19 cellular contexts compared by ENCODE assay signal in genomic region chr10:128116851-128117615, GRCh38. TPM values are rescaled to one million over a fixed set of nuclear protein-coding genes. Genes with fewer than 3 reads are reported as not detected.
DNase-seq lines count a peak whose midpoint lies in the region; ATAC-seq, FAIRE-seq and TF ChIP-seq lines count a peak whose summit lies in the region.
"Had no signal": no experiment of that assay in that cellular context is flagged by ENCODE, and none has a peak within 500 bp of the region (broad histone marks: within the 10 kb centered on the region; RNA-seq: fewer than 3 reads in every experiment).

No MANE protein-coding gene starts in this region.

- no peaks in the 10 kb centered on the region for H3K4me1 Mint-ChIP-seq in neural crest cell
- no peaks in the 10 kb centered on the region for H3K4me1 Mint-ChIP-seq in stimulated activated memory B cell treated with anti-CD40 and anti-IgM and Interleukin-4, amounts not matched to agents 10 μg/mL and 1 μg/mL and 100 μg/mL, for 72 hours
- H3K4me1 Mint-ChIP-seq: naive B cell had no signal

- intact Hi-C loops in HCT116 (cut with micrococcal nuclease), result no loop called here
- intact Hi-C loops in K562 (cut with micrococcal nuclease), result no loop called here

- CTCF ChIA-PET in HCT116 (lab: Charles Lee), result interaction anchor here (1.4 kb wide), 1 partner anchor 20 kb away, joined by 5 read pairs; no protein-coding TSS in a partner anchor
- CTCF ChIA-PET in K562 (lab: Yijun Ruan, JAX; ENCODE audit: low intra/inter-chr PET ratio), result no interaction called here

- H4K20me1 ChIP-seq in HCT116 (ENCODE audit: insufficient read depth) (peaks cover 25% of the 10 kb centered on the region; the same call in 1 of the 2 replicates), K562 (replicated peaks; ENCODE audit: control insufficient read depth, insufficient read depth, low read length) (no peaks in the 10 kb centered on the region; the same call in 1 of the 2 replicates)

- 96% methylated on average over 13 of the region's 13 CpGs for WGBS in K562 (ENCODE audit: insufficient coverage, low coverage, missing lambda C conversion rate)

- H3K27me3 ChIP-seq in HCT116 (ENCODE audit: insufficient read depth, low read length) (no peaks in the 10 kb centered on the region), K562 (ENCODE audit: control insufficient read depth in 2 of 2, insufficient read depth in 2 of 2, low read length in 2 of 2) (no peaks in the 10 kb centered on the region)

- no peaks in the 10 kb centered on the region for H3K9me1 ChIP-seq in K562 (ENCODE audit: control insufficient read depth, insufficient read depth, low read length)

- BruUV-seq in HCT116 (replicated peaks; lab: Mats Ljungman, UMichigan) (no TSS peak), K562 (replicated peaks; lab: Mats Ljungman, UMichigan) (no TSS peak)

- no peaks in the 10 kb centered on the region for H3K27me3 Mint-ChIP-seq in neural crest cell (ENCODE audit: low read depth)
- H3K27me3 Mint-ChIP-seq in stimulated activated memory B cell treated with anti-CD40 and anti-IgM and Interleukin-4, amounts not matched to agents 10 μg/mL and 1 μg/mL and 100 μg/mL, for 72 hours, result no peaks in the 10 kb centered on the region
- H3K27me3 Mint-ChIP-seq: brain; CD4-positive, alpha-beta memory T cell had no signal

- H3K27ac Mint-ChIP-seq in neural crest cell (ENCODE audit: unreplicated experiment), result no peak overlapping the region
- no peak overlapping the region for H3K27ac Mint-ChIP-seq in stimulated activated memory B cell treated with anti-CD40 and anti-IgM and Interleukin-4, amounts not matched to agents 10 μg/mL and 1 μg/mL and 100 μg/mL, for 72 hours
- H3K27ac Mint-ChIP-seq: brain had no signal

- TF ChIP-seq POLR2A in HCT116 (IDR thresholded peaks at IDR 0.05; ENCODE audit: borderline replicate concordance, extremely low read depth, insufficient read depth, insufficient read length) (no peak), K562 (conservative IDR thresholded peaks at IDR 0.05) (no peak)

- H3K9me2 ChIP-seq in HCT116 (ENCODE audit: insufficient read depth), result no peaks in the 10 kb centered on the region

- peaks cover 98% of the 10 kb centered on the region for H3K79me2 ChIP-seq in HCT116 (ENCODE audit: insufficient read depth, low read length)
- H3K79me2 ChIP-seq in K562 (ENCODE audit: control insufficient read depth, insufficient read depth, low read length), result peaks cover 34% of the 10 kb centered on the region

- no peak for TF ChIP-seq EP300 in K562 (IDR thresholded peaks at IDR 0.05; ENCODE audit: low read length)

- H3K4me3 Mint-ChIP-seq in neural crest cell, result no peak overlapping the region
- H3K4me3 Mint-ChIP-seq in stimulated activated memory B cell treated with anti-CD40 and anti-IgM and Interleukin-4, amounts not matched to agents 10 μg/mL and 1 μg/mL and 100 μg/mL, for 72 hours, result no peak overlapping the region
- H3K4me3 Mint-ChIP-seq: brain; CD4-positive, alpha-beta memory T cell had no signal

- DNase-seq in EH (ENCODE audit: low read depth) (peak; percentile 20), HCT116 (ENCODE audit: low read depth, low spot score) (no peak), K562 (ENCODE audit: extremely low read depth in 1 of 4, low spot score in 3 of 4) (peak in 2 of 4 experiments; percentile 17 to 19), neural crest cell (ENCODE audit: low read depth, low spot score) (no peak), ecto neural progenitor cell (ENCODE audit: low spot score) (no peak)
- no peak for DNase-seq in activated naive CD4-positive, alpha-beta T cell (lab: John Stamatoyannopoulos, UW)
- DNase-seq: activated gamma-delta T cell; CD4-positive, alpha-beta memory T cell; heart right ventricle; naive B cell; right cardiac atrium; stimulated activated naive CD4-positive, alpha-beta T cell had no signal

- H3K36me3 ChIP-seq in HCT116 (ENCODE audit: control insufficient read depth in 1 of 2, insufficient read depth in 2 of 2, low read length in 2 of 2) (peaks cover 76 to 91% of the 10 kb centered on the region in 2 experiments), K562 (ENCODE audit: control insufficient read depth, insufficient read depth, low read length) (peaks cover 92% of the 10 kb centered on the region)

- RAD21 ChIA-PET in HCT116 (lab: Charles Lee; ENCODE audit: low non-redundant PET in 1 of 2, low total read pairs in 2 of 2, uncharacterized antibody in 2 of 2, unreplicated experiment in 2 of 2), result no interaction called here

- H3K4me3 ChIP-seq in HCT116 (replicated peaks in 1 of 2; ENCODE audit: low read depth in 1 of 2, low read length in 2 of 2), result no peak overlapping the region
- H3K4me3 ChIP-seq in K562, result no peak overlapping the region
- H3K4me3 ChIP-seq: heart right ventricle had no signal

- TF ChIP-seq RAD21 in HCT116 (IDR thresholded peaks at IDR 0.05; ENCODE audit: low read depth) (no peak), K562 (CRISPR knock-in tag; conservative IDR thresholded peaks at IDR 0.05 in 1 of 2, IDR thresholded peaks at IDR 0.05 in 1 of 2) (no peak)

- ATAC-seq in HCT116, result peak; percentile 73
- peak; percentile 67; the same call in 2 of the 3 replicates for ATAC-seq in K562
- ATAC-seq in stimulated activated memory B cell treated with anti-CD40 and anti-IgM and Interleukin-4, amounts not matched to agents 10 μg/mL and 1 μg/mL and 100 μg/mL, for 72 hours, result no peak
- ATAC-seq in GM19467 (IDR thresholded peaks at IDR 0.05; ENCODE audit: unreplicated experiment), result no peak
- ATAC-seq: heart right ventricle, left lobe of liver, right cardiac atrium had no signal

- H3K4me1 ChIP-seq in HCT116 (ENCODE audit: control insufficient read depth in 1 of 2, insufficient read depth in 2 of 2, low read length in 2 of 2) (no peaks in the 10 kb centered on the region), K562 (replicated peaks in 1 of 2; ENCODE audit: control insufficient read depth in 2 of 2, insufficient read depth in 2 of 2, low read length in 2 of 2) (no peaks in the 10 kb centered on the region)
- H3K4me1 ChIP-seq: heart right ventricle had no signal

- TF ChIP-seq CTCF in HCT116 (IDR thresholded peaks at IDR 0.05 in 2 of 3, conservative IDR thresholded peaks at IDR 0.05 in 1 of 3; ENCODE audit: borderline replicate concordance in 1 of 3, insufficient read depth in 1 of 3, low read depth in 2 of 3, low read length in 2 of 3) (peak in 2 of 3 experiments; percentile 72 to 77; a peak in 4 of 6 replicates), K562 (IDR thresholded peaks at IDR 0.05 in 2 of 3, conservative IDR thresholded peaks at IDR 0.05 in 1 of 3; ENCODE audit: insufficient read depth in 2 of 3, low read depth in 1 of 3, low read length in 3 of 3) (peak; percentile 22 to 54 (median 33); a peak in 5 of 6 replicates), neural crest cell (conservative IDR thresholded peaks at IDR 0.05) (peak; percentile 38)

- no peak overlapping the region for H3K4me2 ChIP-seq in HCT116 (ENCODE audit: low read length)
- no peak overlapping the region for H3K4me2 ChIP-seq in K562 (ENCODE audit: insufficient read depth, low read length)

- H3K9ac ChIP-seq in HCT116 (ENCODE audit: low read length), result no peak overlapping the region
- no peak overlapping the region for H3K9ac ChIP-seq in K562 (ENCODE audit: insufficient read depth in 1 of 2, low read depth in 2 of 2, low read length in 2 of 2)

- H3K36me3 Mint-ChIP-seq in neural crest cell (ENCODE audit: low read depth), result peaks cover 26% of the 10 kb centered on the region
- no peaks in the 10 kb centered on the region for H3K36me3 Mint-ChIP-seq in stimulated activated memory B cell treated with anti-CD40 and anti-IgM and Interleukin-4, amounts not matched to agents 10 μg/mL and 1 μg/mL and 100 μg/mL, for 72 hours
- H3K36me3 Mint-ChIP-seq: CD4-positive, alpha-beta memory T cell; naive B cell had no signal

- H3K9me3 ChIP-seq in HCT116 (ENCODE audit: control insufficient read depth in 1 of 2, insufficient read depth in 1 of 2, low read depth in 1 of 2, low read length in 2 of 2) (no peaks in the 10 kb centered on the region), K562 (replicated peaks; ENCODE audit: control insufficient read depth, insufficient read depth, low read depth, low read length) (no peaks in the 10 kb centered on the region)
- H3K9me3 ChIP-seq: heart right ventricle had no signal

- FAIRE-seq in K562 (lab: Jason Lieb, UNC), result no peak
- FAIRE-seq: G401.6, TTC549, urothelium cell line had no signal

- H3K9me3 Mint-ChIP-seq in neural crest cell, result no peaks in the 10 kb centered on the region
- H3K9me3 Mint-ChIP-seq in stimulated activated memory B cell treated with anti-CD40 and anti-IgM and Interleukin-4, amounts not matched to agents 10 μg/mL and 1 μg/mL and 100 μg/mL, for 72 hours, result no peaks in the 10 kb centered on the region
- H3K9me3 Mint-ChIP-seq: CD4-positive, alpha-beta memory T cell; naive B cell had no signal

- POLR2A ChIA-PET in HCT116 (lab: Charles Lee) (no interaction called here), K562 (lab: Yijun Ruan, JAX) (interaction anchor here (4.1 kb wide), 1 partner anchor 8 kb away, joined by 26 read pairs; the partner anchor contains the start of gene MKI67)

- H2AFZ ChIP-seq in HCT116 (ENCODE audit: low read depth, low read length, poor library complexity, severe bottlenecking) (no peak overlapping the region), K562 (ENCODE audit: low read depth, low read length) (no peak overlapping the region)

- in situ Hi-C loops in K562 (cut with MboI), result no loop called here

- H3K27ac ChIP-seq in HCT116 (ENCODE audit: low read depth, low read length) (no peak overlapping the region), K562 (ENCODE audit: extremely low read depth, low read depth, low read length) (no peak overlapping the region)
- H3K27ac ChIP-seq: heart right ventricle had no signal

RNA-seq across cellular contexts. Expression of gene MKI67, which starts 9.2 kb away (rescaled TPM):
- total RNA-seq in HCT116 (2021; ENCODE audit: unreplicated experiment) (202 TPM), K562 (2014; rRNA removed) (48.5 and 58.1 TPM in 2 replicates), K562 (2014; rRNA removed; fragmentation: Illumina TruSeq; extraction: Trizol) (32.4 and 36.9 TPM in 2 replicates), K562 (2015; rRNA removed; fragmentation: Illumina TruSeq; extraction: Trizol) (36.0 and 38.3 TPM in 2 replicates), K562 (2021) (73.7 and 86.5 TPM in 2 replicates), neural crest cell (140 and 160 TPM in 2 replicates)
- polyA plus RNA-seq in HCT116 (2012), result 64.3 and 90.3 TPM in 2 replicates
- total RNA-seq in K562 (2011; cell fraction: chromatin; rRNA removed; ENCODE audit: low replicate concordance), result 24.9 and 92.8 TPM in 2 replicates
- 19.3 and 20.3 TPM in 2 replicates for total RNA-seq in K562 (2011; cell fraction: nucleolus; rRNA removed)
- total RNA-seq in K562 (2011; cell fraction: nucleoplasm; rRNA removed), result 35.3 and 47.5 TPM in 2 replicates
- polyA plus RNA-seq in K562 (2011; rRNA removed) (15.8 and 20.1 TPM in 2 replicates), K562 (2014; fragmentation: Illumina TruSeq; extraction: Trizol) (60.8 and 74.7 TPM in 2 replicates), K562 (2014; fragmentation: Nextera tagmentation; extraction: Ambion mirVana) (10 to 100 TPM; 11.8 to 17.2 TPM), K562 (2014; rRNA removed) (23.9 and 37.5 TPM in 2 replicates)
- 11.0 and 15.0 TPM in 2 replicates for polyA plus RNA-seq in K562 (2011; cell fraction: cytosol; rRNA removed)
- 56.2 and 78.0 TPM in 2 replicates for polyA plus RNA-seq in K562 (2011; cell fraction: nucleus; rRNA removed)
- 27.1 and 32.6 TPM in 2 replicates for polyA plus RNA-seq in K562 (2012)
- 49.7 and 50.9 TPM in 2 replicates for polyA minus RNA-seq in K562 (2011; rRNA and poly(A)+ RNA removed)
- polyA minus RNA-seq in K562 (2011; cell fraction: cytosol; rRNA and poly(A)+ RNA removed), result 43.6 and 54.4 TPM in 2 replicates
- 33.1 and 63.5 TPM in 2 replicates for polyA minus RNA-seq in K562 (2011; cell fraction: nucleus; rRNA and poly(A)+ RNA removed)

Comparison
In these comparisons a context has a peak if more than half of its experiments do, and no peak if none do; other contexts are left out.
1. ATAC-seq: peak in HCT116 (single experiment) and K562 (single experiment); none in stimulated activated memory B cell treated with anti-CD40 and anti-IgM and Interleukin-4, amounts not matched to agents 10 μg/mL and 1 μg/mL and 100 μg/mL, for 72 hours (single experiment) and GM19467 (single experiment).
2. Peak in every context shown above with its lines, with median percentiles within 50 percentile points of each other: CTCF ChIP-seq.